21 cellular contexts compared by ENCODE assay signal in the genomic region with DNA sequence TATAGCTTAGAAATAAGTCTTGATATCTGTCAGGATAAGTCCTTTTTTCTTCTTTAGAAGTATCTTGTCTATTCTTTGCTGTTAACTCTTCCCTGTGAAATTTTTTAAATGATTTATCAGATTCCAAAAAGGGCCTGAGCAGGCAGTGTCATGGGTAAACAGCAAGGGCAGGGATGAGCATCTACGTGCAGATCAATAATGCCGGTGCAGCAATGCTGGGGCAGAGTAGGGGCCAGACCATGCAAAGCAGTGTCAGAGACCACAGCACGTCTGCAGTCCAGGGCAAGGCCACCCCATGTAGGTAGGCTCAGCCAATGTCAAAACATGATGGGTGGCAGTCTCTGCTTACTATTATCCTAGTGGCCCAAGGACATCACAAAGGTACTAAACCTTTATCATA. TPM values are rescaled to one million over a fixed set of nuclear protein-coding genes. Genes with fewer than 3 reads are reported as not detected.
A peak's percentile ranks its signal among the peaks of the same experiment; 100 is the strongest.
DNase-seq lines count a peak whose midpoint lies in the region; ATAC-seq, FAIRE-seq and TF ChIP-seq lines count a peak whose summit lies in the region.
"Had no signal": no experiment of that assay in that cellular context is flagged by ENCODE, and none has a peak within 500 bp of the region (broad histone marks: within the 10 kb centered on the region; RNA-seq: fewer than 3 reads in every experiment).

No MANE protein-coding gene starts in this region.

- H3K9me3 Mint-ChIP-seq in mesothelial cell of epicardium = no peaks in the 10 kb centered on the region
- H3K9me3 Mint-ChIP-seq: CD8-positive, alpha-beta T cell; H9 had no signal

- H2AFZ ChIP-seq in HepG2 (ENCODE audit: low read length) (no peak overlapping the region), parathyroid adenoma (no peak overlapping the region)

- TF ChIP-seq POLR2A in HepG2 (IDR thresholded peaks at IDR 0.05; ENCODE audit: insufficient read depth in 1 of 2, low read depth in 2 of 2, low read length in 2 of 2) (no peak), right lobe of liver (IDR thresholded peaks at IDR 0.05) (no peak)

- TF ChIP-seq RAD21 in HepG2 (CRISPR knock-in tag; IDR thresholded peaks at IDR 0.05) = no peak

- H3K27me3 ChIP-seq in HepG2 (ENCODE audit: control insufficient read depth in 1 of 2, insufficient read depth in 2 of 2, low read length in 2 of 2) (peaks cover 0 to 10% of the 10 kb centered on the region in 2 experiments; a peak in 3 of 5 replicates), right lobe of liver (no peaks in the 10 kb centered on the region), parathyroid adenoma (ENCODE audit: control insufficient read depth, insufficient read depth, low read length) (no peaks in the 10 kb centered on the region)
- H3K27me3 ChIP-seq: BLaER1 had no signal

- ATAC-seq in HepG2 (peak; percentile 90), right lobe of liver (no peak), HG03175 (IDR thresholded peaks at IDR 0.05; ENCODE audit: unreplicated experiment) (no peak)
- ATAC-seq: CD8-positive, alpha-beta T cell; HCT116 had no signal

- peaks cover 27% of the 10 kb centered on the region for H3K4me1 Mint-ChIP-seq in mesothelial cell of epicardium

- H3K27ac ChIP-seq in HepG2 (ENCODE audit: extremely low read length, insufficient read depth, low read length) = no peak overlapping the region
- no peak overlapping the region for H3K27ac ChIP-seq in right lobe of liver
- peak overlapping the region; percentile 84 for H3K27ac ChIP-seq in parathyroid adenoma
- H3K27ac ChIP-seq: 22Rv1, BLaER1, C4-2B, GM23248 had no signal

- DNase-seq in HepG2 (ENCODE audit: low spot score) (no peak), right lobe of liver (no peak), mesothelial cell of epicardium (ENCODE audit: low spot score in 2 of 2, unreplicated experiment in 2 of 2) (no peak)
- DNase-seq in stimulated activated naive CD4-positive, alpha-beta T cell (lab: John Stamatoyannopoulos, UW) = no peak
- DNase-seq: Caco-2; CD4-positive, CD25-positive, alpha-beta regulatory T cell; CD8-positive, alpha-beta T cell; DMS153; DND-41; GM23248; H9 had no signal

- H4K20me1 ChIP-seq in HepG2 (ENCODE audit: insufficient read depth, low read length) = no peaks in the 10 kb centered on the region
- H4K20me1 ChIP-seq: BLaER1 had no signal

- FAIRE-seq in HepG2 (lab: Jason Lieb, UNC) = no peak
- FAIRE-seq: A204.1, G401.6, GM12892 had no signal

- H3K9me3 ChIP-seq in HepG2 (ENCODE audit: low read length) = no peaks in the 10 kb centered on the region
- no peaks in the 10 kb centered on the region for H3K9me3 ChIP-seq in right lobe of liver
- no peaks in the 10 kb centered on the region for H3K9me3 ChIP-seq in parathyroid adenoma (ENCODE audit: control insufficient read depth, low read length)
- H3K9me3 ChIP-seq: BLaER1, Caco-2 had no signal

- H3K4me3 ChIP-seq in HepG2 (replicated peaks in 1 of 3; ENCODE audit: insufficient read depth in 1 of 3, low read depth in 2 of 3, low read length in 3 of 3) (no peak overlapping the region), right lobe of liver (no peak overlapping the region), parathyroid adenoma (ENCODE audit: low read depth, low read length) (no peak overlapping the region)
- H3K4me3 ChIP-seq: BLaER1, GM23248 had no signal

- H3K27me3 Mint-ChIP-seq in mesothelial cell of epicardium (ENCODE audit: low read depth) = peaks cover 2% of the 10 kb centered on the region

- H3K79me2 ChIP-seq in HepG2 (ENCODE audit: insufficient read depth, low read length) (no peaks in the 10 kb centered on the region), parathyroid adenoma (peaks cover 2% of the 10 kb centered on the region)

- TF ChIP-seq EP300 in HepG2 (IDR thresholded peaks at IDR 0.05; ENCODE audit: low read depth in 2 of 2, low read length in 2 of 2) (no peak), HepG2 (CRISPR knock-in tag; IDR thresholded peaks at IDR 0.05; ENCODE audit: borderline replicate concordance) (no peak)

- CTCF ChIA-PET in HepG2 (lab: Yijun Ruan, JAX; ENCODE audit: low intra/inter-chr PET ratio, low total read pairs) = no interaction called here

- POLR2A ChIA-PET in HepG2 (lab: Yijun Ruan, JAX) = no interaction called here

- no peak overlapping the region for H3K4me3 Mint-ChIP-seq in mesothelial cell of epicardium
- H3K4me3 Mint-ChIP-seq: B cell; CD4-positive, CD25-positive, alpha-beta regulatory T cell; CD8-positive, alpha-beta T cell; H9 had no signal

- peak overlapping the region; percentile 23; the same call in 1 of the 2 replicates for H3K4me2 ChIP-seq in HepG2 (ENCODE audit: low read depth, low read length)
- H3K4me2 ChIP-seq in parathyroid adenoma (ENCODE audit: low read length) = no peak overlapping the region
- H3K4me2 ChIP-seq: BLaER1 had no signal

- H3K4me1 ChIP-seq in HepG2 (ENCODE audit: insufficient read depth, low read length) = peaks cover 17% of the 10 kb centered on the region
- H3K4me1 ChIP-seq in right lobe of liver = no peaks in the 10 kb centered on the region
- H3K4me1 ChIP-seq in parathyroid adenoma = peaks cover 39% of the 10 kb centered on the region
- H3K4me1 ChIP-seq: BLaER1, Caco-2 had no signal

- no TSS peak for BruUV-seq in HepG2 (replicated peaks; lab: Mats Ljungman, UMichigan)

- WGBS in HepG2 (ENCODE audit: low lambda C conversion rate) = 1% methylated on average over 3 of the region's 3 CpGs
- 36% methylated on average over 3 of the region's 3 CpGs for WGBS in right lobe of liver (ENCODE audit: insufficient coverage, low coverage, low lambda C conversion rate, missing lambda C conversion rate)

- peak; percentile 24 for TF ChIP-seq CTCF in HepG2 (CRISPR knock-in tag; IDR thresholded peaks at IDR 0.05)
- TF ChIP-seq CTCF in right lobe of liver (IDR thresholded peaks at IDR 0.05) = no peak
- no peak for TF ChIP-seq CTCF in mesothelial cell of epicardium (IDR thresholded peaks at IDR 0.05; ENCODE audit: unreplicated experiment)
- TF ChIP-seq CTCF in parathyroid adenoma (IDR thresholded peaks at IDR 0.05) = no peak

- in situ Hi-C loops in HepG2 (cut with HindIII; ENCODE audit: extremely low pct_ligation_motif_present, low pct_unique_long_range_greater_than_20kb) = no loop called here

- H3K36me3 Mint-ChIP-seq in mesothelial cell of epicardium = no peaks in the 10 kb centered on the region
- H3K36me3 Mint-ChIP-seq: CD4-positive, CD25-positive, alpha-beta regulatory T cell; CD8-positive, alpha-beta T cell had no signal

- H3K36me3 ChIP-seq in HepG2 (replicated peaks in 1 of 2; ENCODE audit: control insufficient read depth in 1 of 2, insufficient read depth in 2 of 2, low read length in 2 of 2) = no peaks in the 10 kb centered on the region
- H3K36me3 ChIP-seq in right lobe of liver = no peaks in the 10 kb centered on the region
- H3K36me3 ChIP-seq in parathyroid adenoma (ENCODE audit: control insufficient read depth, insufficient read depth, low read length) = no peaks in the 10 kb centered on the region
- H3K36me3 ChIP-seq: BLaER1 had no signal

- no peak overlapping the region for H3K9ac ChIP-seq in HepG2 (ENCODE audit: insufficient read depth, low read depth, low read length)
- H3K9ac ChIP-seq in parathyroid adenoma = no peak overlapping the region
- H3K9ac ChIP-seq: BLaER1, GM23248 had no signal

- H3K27ac Mint-ChIP-seq in mesothelial cell of epicardium = peak overlapping the region; percentile 13
- H3K27ac Mint-ChIP-seq: B cell; CD4-positive, CD25-positive, alpha-beta regulatory T cell; CD8-positive, alpha-beta T cell; H9 had no signal

- intact Hi-C loops in HepG2 (cut with micrococcal nuclease; ENCODE audit: unreplicated experiment) = no loop called here
- intact Hi-C loops in right lobe of liver (cut with DNase I) = no loop called here

RNA-seq across cellular contexts. Expression of gene SOCS5, which starts 37.6 kb away (rescaled TPM):
- total RNA-seq in HepG2 (2016; rRNA removed; fragmentation: Illumina TruSeq; extraction: Trizol) = 17.6 and 27.6 TPM in 2 replicates
- total RNA-seq in HepG2 (2016; cell fraction: cytosol; rRNA removed; fragmentation: Illumina TruSeq; extraction: Trizol; ENCODE audit: low read depth) = 2.0 and 2.7 TPM in 2 replicates
- total RNA-seq in HepG2 (2016; cell fraction: insoluble cytoplasmic fraction; rRNA removed; fragmentation: Illumina TruSeq; extraction: Trizol) = 18.1 and 27.9 TPM in 2 replicates
- 11.9 and 12.4 TPM in 2 replicates for total RNA-seq in HepG2 (2016; cell fraction: membrane; rRNA removed; fragmentation: Illumina TruSeq; extraction: Trizol)
- 25.5 and 27.6 TPM in 2 replicates for total RNA-seq in HepG2 (2016; cell fraction: nucleus; rRNA removed; fragmentation: Illumina TruSeq; extraction: Trizol)
- 11.8 and 14.8 TPM in 2 replicates for polyA plus RNA-seq in HepG2 (2011; rRNA removed)
- polyA plus RNA-seq in HepG2 (2011; cell fraction: cytosol; rRNA removed) = 7.2 and 9.3 TPM in 2 replicates
- 9.0 and 9.5 TPM in 2 replicates for polyA plus RNA-seq in HepG2 (2011; cell fraction: nucleus; rRNA removed)
- polyA plus RNA-seq in HepG2 (2012) = 13.8 and 14.6 TPM in 2 replicates
- polyA plus RNA-seq in HepG2 (2016; cell fraction: cytosol; fragmentation: Illumina TruSeq; extraction: Trizol; ENCODE audit: low read depth) = 1.1 and 1.4 TPM in 2 replicates
- 22.5 and 24.5 TPM in 2 replicates for polyA plus RNA-seq in HepG2 (2016; cell fraction: insoluble cytoplasmic fraction; fragmentation: Illumina TruSeq; extraction: Trizol; ENCODE audit: low read depth)
- 6.5 and 7.3 TPM in 2 replicates for polyA plus RNA-seq in HepG2 (2016; cell fraction: membrane; fragmentation: Illumina TruSeq; extraction: Trizol; ENCODE audit: low read depth)
- 18.1 and 19.5 TPM in 2 replicates for polyA plus RNA-seq in HepG2 (2016; cell fraction: nucleus; fragmentation: Illumina TruSeq; extraction: Trizol; ENCODE audit: insufficient read depth, low read depth)
- polyA minus RNA-seq in HepG2 (2011; rRNA and poly(A)+ RNA removed; ENCODE audit: low replicate concordance) = 14.3 and 32.7 TPM in 2 replicates
- polyA minus RNA-seq in HepG2 (2011; cell fraction: cytosol; rRNA and poly(A)+ RNA removed) = 18.6 and 19.3 TPM in 2 replicates
- 74.9 and 75.8 TPM in 2 replicates for polyA minus RNA-seq in HepG2 (2011; cell fraction: nucleus; rRNA and poly(A)+ RNA removed)
- total RNA-seq in right lobe of liver = 1 to 10 TPM; 5.1 to 8.2 (median 6.3) TPM
- 28.3 to 30.9 TPM (median 30.0 TPM) in 3 replicates for total RNA-seq in mesothelial cell of epicardium

RNA-seq across cellular contexts. Expression of gene CRIPT, which starts 44.5 kb away (rescaled TPM):
- total RNA-seq in HepG2 (2016; rRNA removed; fragmentation: Illumina TruSeq; extraction: Trizol) = 20.1 and 27.7 TPM in 2 replicates
- total RNA-seq in HepG2 (2016; cell fraction: cytosol; rRNA removed; fragmentation: Illumina TruSeq; extraction: Trizol; ENCODE audit: low read depth) = 7.2 and 8.6 TPM in 2 replicates
- 21.8 and 30.2 TPM in 2 replicates for total RNA-seq in HepG2 (2016; cell fraction: insoluble cytoplasmic fraction; rRNA removed; fragmentation: Illumina TruSeq; extraction: Trizol)
- 11.7 and 13.1 TPM in 2 replicates for total RNA-seq in HepG2 (2016; cell fraction: membrane; rRNA removed; fragmentation: Illumina TruSeq; extraction: Trizol)
- 11.9 and 12.5 TPM in 2 replicates for total RNA-seq in HepG2 (2016; cell fraction: nucleus; rRNA removed; fragmentation: Illumina TruSeq; extraction: Trizol)
- 7.1 and 10.7 TPM in 2 replicates for polyA plus RNA-seq in HepG2 (2011; rRNA removed)
- 2.9 and 5.3 TPM in 2 replicates for polyA plus RNA-seq in HepG2 (2011; cell fraction: cytosol; rRNA removed)
- polyA plus RNA-seq in HepG2 (2011; cell fraction: nucleus; rRNA removed) = 3.3 and 4.4 TPM in 2 replicates
- polyA plus RNA-seq in HepG2 (2012) = 19.6 and 22.5 TPM in 2 replicates
- 7.6 and 8.0 TPM in 2 replicates for polyA plus RNA-seq in HepG2 (2016; cell fraction: cytosol; fragmentation: Illumina TruSeq; extraction: Trizol; ENCODE audit: low read depth)
- 28.7 and 29.0 TPM in 2 replicates for polyA plus RNA-seq in HepG2 (2016; cell fraction: insoluble cytoplasmic fraction; fragmentation: Illumina TruSeq; extraction: Trizol; ENCODE audit: low read depth)
- 9.3 TPM in 2 replicates for polyA plus RNA-seq in HepG2 (2016; cell fraction: membrane; fragmentation: Illumina TruSeq; extraction: Trizol; ENCODE audit: low read depth)
- 11.8 and 12.8 TPM in 2 replicates for polyA plus RNA-seq in HepG2 (2016; cell fraction: nucleus; fragmentation: Illumina TruSeq; extraction: Trizol; ENCODE audit: insufficient read depth, low read depth)
- 5.7 and 6.6 TPM in 2 replicates for polyA minus RNA-seq in HepG2 (2011; rRNA and poly(A)+ RNA removed; ENCODE audit: low replicate concordance)
- polyA minus RNA-seq in HepG2 (2011; cell fraction: cytosol; rRNA and poly(A)+ RNA removed) = 8.4 and 9.8 TPM in 2 replicates
- polyA minus RNA-seq in HepG2 (2011; cell fraction: nucleus; rRNA and poly(A)+ RNA removed) = 25.0 and 26.4 TPM in 2 replicates
- 1 to 10 TPM; 5.2 to 9.7 (median 7.0) TPM for total RNA-seq in right lobe of liver
- total RNA-seq in mesothelial cell of epicardium = 21.1 to 22.5 TPM (median 21.3 TPM) in 3 replicates

RNA-seq across cellular contexts. Expression of gene PIGF, which starts 44.7 kb away (rescaled TPM):
- total RNA-seq in HepG2 (2016; rRNA removed; fragmentation: Illumina TruSeq; extraction: Trizol) (37.8 and 53.2 TPM in 2 replicates), right lobe of liver (10 to 100 TPM in 3 of 6 experiments, 1 to 10 TPM in 3; 8.4 to 12.1 (median 10.0) TPM), mesothelial cell of epicardium (33.5 to 36.2 TPM (median 34.5 TPM) in 3 replicates)
- total RNA-seq in HepG2 (2016; cell fraction: cytosol; rRNA removed; fragmentation: Illumina TruSeq; extraction: Trizol; ENCODE audit: low read depth) = 38.8 and 39.9 TPM in 2 replicates
- 36.4 and 55.8 TPM in 2 replicates for total RNA-seq in HepG2 (2016; cell fraction: insoluble cytoplasmic fraction; rRNA removed; fragmentation: Illumina TruSeq; extraction: Trizol)
- total RNA-seq in HepG2 (2016; cell fraction: membrane; rRNA removed; fragmentation: Illumina TruSeq; extraction: Trizol) = 48.7 and 54.0 TPM in 2 replicates
- total RNA-seq in HepG2 (2016; cell fraction: nucleus; rRNA removed; fragmentation: Illumina TruSeq; extraction: Trizol) = 73.3 and 84.2 TPM in 2 replicates
- 73.6 and 90.2 TPM in 2 replicates for polyA plus RNA-seq in HepG2 (2011; rRNA removed)
- 29.3 and 45.8 TPM in 2 replicates for polyA plus RNA-seq in HepG2 (2011; cell fraction: cytosol; rRNA removed)
- polyA plus RNA-seq in HepG2 (2011; cell fraction: nucleus; rRNA removed) = 33.9 and 45.5 TPM in 2 replicates
- polyA plus RNA-seq in HepG2 (2012) = 47.8 and 64.6 TPM in 2 replicates
- 49.0 and 67.5 TPM in 2 replicates for polyA plus RNA-seq in HepG2 (2016; cell fraction: cytosol; fragmentation: Illumina TruSeq; extraction: Trizol; ENCODE audit: low read depth)
- 39.6 and 42.5 TPM in 2 replicates for polyA plus RNA-seq in HepG2 (2016; cell fraction: insoluble cytoplasmic fraction; fragmentation: Illumina TruSeq; extraction: Trizol; ENCODE audit: low read depth)
- 52.4 and 65.1 TPM in 2 replicates for polyA plus RNA-seq in HepG2 (2016; cell fraction: membrane; fragmentation: Illumina TruSeq; extraction: Trizol; ENCODE audit: low read depth)
- polyA plus RNA-seq in HepG2 (2016; cell fraction: nucleus; fragmentation: Illumina TruSeq; extraction: Trizol; ENCODE audit: insufficient read depth, low read depth) = 97.0 and 101 TPM in 2 replicates
- polyA minus RNA-seq in HepG2 (2011; rRNA and poly(A)+ RNA removed; ENCODE audit: low replicate concordance) = 10.2 and 29.3 TPM in 2 replicates
- 19.8 and 25.3 TPM in 2 replicates for polyA minus RNA-seq in HepG2 (2011; cell fraction: cytosol; rRNA and poly(A)+ RNA removed)
- polyA minus RNA-seq in HepG2 (2011; cell fraction: nucleus; rRNA and poly(A)+ RNA removed) = 99.8 and 108 TPM in 2 replicates
